In the genomic region with DNA sequence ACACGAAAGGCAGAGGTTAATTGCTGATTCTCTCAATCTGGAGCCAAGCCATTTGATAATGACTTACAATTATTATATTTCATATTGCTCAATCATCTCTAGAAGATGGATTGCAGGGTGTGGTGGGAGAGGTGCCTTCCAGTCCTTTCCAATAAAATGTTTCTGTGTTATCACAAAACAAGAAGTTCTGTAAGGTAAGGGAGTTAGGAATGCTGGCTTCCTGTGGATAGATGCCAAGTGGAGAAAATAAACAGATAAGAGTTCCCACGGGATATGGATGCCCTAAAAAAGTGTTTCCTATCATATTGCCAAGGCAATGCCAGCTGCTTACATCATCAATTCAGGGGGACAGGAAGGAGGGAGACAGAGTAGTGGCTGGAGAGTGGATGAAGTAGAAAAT, we compare ENCODE assay signal across 29 cellular contexts. TPM values are rescaled to one million over a fixed set of nuclear protein-coding genes. Genes with fewer than 3 reads are reported as not detected.
DNase-seq lines count a peak whose midpoint lies in the region; ATAC-seq, FAIRE-seq and TF ChIP-seq lines count a peak whose summit lies in the region.
"Had no signal": no experiment of that assay in that cellular context is flagged by ENCODE, and none has a peak within 500 bp of the region (broad histone marks: within the 10 kb centered on the region; RNA-seq: fewer than 3 reads in every experiment).

No MANE protein-coding gene starts in this region.

- no peaks in the 10 kb centered on the region for H3K27me3 Mint-ChIP-seq in Caco-2 (ENCODE audit: insufficient read depth, unreplicated experiment)

- DNase-seq in Caco-2, result no peak
- DNase-seq in NCI-H226, result peak; percentile 97
- peak; percentile 65 for DNase-seq in bronchial epithelial cell (ENCODE audit: low read depth)
- peak in 1 of 3 donors; percentile 31 for DNase-seq in mucosa of descending colon
- no peak for DNase-seq in OCI-M1 (lab: John Stamatoyannopoulos, UW)
- no peak for DNase-seq in stimulated activated CD4-positive, alpha-beta T cell treated with anti-CD3 and anti-CD28 coated beads, Interleukin-4, amount 100 ng/mL, for 24 hours
- DNase-seq in iPS-NIHi7 (ENCODE audit: extremely low spot score), result no peak
- no peak for DNase-seq in GM10266 (ENCODE audit: extremely low spot score)
- DNase-seq: activated CD4-positive, alpha-beta T cell treated with anti-CD3 and anti-CD28 coated beads, Interleukin-2, amount 10 ng/mL, durations not matched to agents 7 days and 5 days; activated CD8-positive, alpha-beta memory T cell treated with anti-CD3 and anti-CD28 coated beads, Interleukin-2, amount 10 ng/mL, durations not matched to agents 7 days and 5 days; activated naive CD4-positive, alpha-beta T cell treated with anti-CD3 and anti-CD28 coated beads for 36 hours; amniotic stem cell; caudate nucleus; left ventricle myocardium inferior; MG63; midbrain; NCI-H1417 treated with DMSO at 0.1 percent for 48 hours; NCI-H2107; NCI-H524 treated with DMSO at 0.1 percent for 48 hours; ovary; stimulated activated CD4-positive, alpha-beta T cell treated with anti-CD3 and anti-CD28 coated beads, Interleukin-4, amount 100 ng/mL, for 4 hours; stimulated activated naive CD4-positive, alpha-beta T cell treated with Interleukin-2 at 50 U/mL for 16 hours; testis; WERI-Rb-1 had no signal

- CTCF ChIA-PET in Caco-2 (lab: Charles Lee), result no interaction called here

- H3K4me1 ChIP-seq in Caco-2 (peaks cover 66% of the 10 kb centered on the region), mucosa of descending colon (ENCODE audit: low read depth) (peaks cover 18% of the 10 kb centered on the region)

- peaks cover 25% of the 10 kb centered on the region for H3K4me1 Mint-ChIP-seq in Caco-2 (ENCODE audit: low read depth, unreplicated experiment)

- H3K4me3 Mint-ChIP-seq in Caco-2 (ENCODE audit: unreplicated experiment), result no peak overlapping the region
- H3K4me3 Mint-ChIP-seq: activated CD4-positive, alpha-beta T cell treated with anti-CD3 and anti-CD28 coated beads, Interleukin-2, amount 10 ng/mL, durations not matched to agents 7 days and 5 days; activated CD8-positive, alpha-beta memory T cell treated with anti-CD3 and anti-CD28 coated beads, Interleukin-2, amount 10 ng/mL, durations not matched to agents 7 days and 5 days; activated naive CD4-positive, alpha-beta T cell treated with anti-CD3 and anti-CD28 coated beads for 36 hours; CD14-positive monocyte; natural killer cell treated with Interleukin-12 subunit alpha and Interleukin-12 subunit beta and Interleukin-15 and Interleukin-18, amount 100 ng/mL, for 72 hours had no signal

- peak; percentile 63 for ATAC-seq in mucosa of descending colon
- ATAC-seq: activated CD8-positive, alpha-beta memory T cell treated with anti-CD3 and anti-CD28 coated beads, Interleukin-2, amount 10 ng/mL, durations not matched to agents 7 days and 5 days; natural killer cell treated with Interleukin-12 subunit alpha and Interleukin-12 subunit beta and Interleukin-15 and Interleukin-18, amount 100 ng/mL, for 72 hours had no signal

- FAIRE-seq in bronchial epithelial cell (lab: Jason Lieb, UNC), result no peak
- FAIRE-seq: D721Med, frontal cortex had no signal

- TF ChIP-seq CTCF in Caco-2 (IDR thresholded peaks at IDR 0.05; ENCODE audit: insufficient read depth in 1 of 2, low read depth in 1 of 2, low read length in 1 of 2, severe bottlenecking in 1 of 2, unreplicated experiment in 1 of 2), result no peak
- no peak for TF ChIP-seq CTCF in bronchial epithelial cell (IDR thresholded peaks at IDR 0.05; ENCODE audit: insufficient read depth, low read length, severe bottlenecking)
- no peak for TF ChIP-seq CTCF in mucosa of descending colon (IDR thresholded peaks at IDR 0.05)
- no peak for TF ChIP-seq CTCF in GM10266 (IDR thresholded peaks at IDR 0.05; ENCODE audit: control insufficient read depth, insufficient read depth, low read depth, missing control alignments)

- POLR2A ChIA-PET in Caco-2 (lab: Charles Lee), result no interaction called here

- BruUV-seq in Caco-2 (replicated peaks; lab: Mats Ljungman, UMichigan), result no TSS peak

- H3K27me3 ChIP-seq in Caco-2 (replicated peaks; ENCODE audit: control insufficient read depth, insufficient read depth, low read length) (no peaks in the 10 kb centered on the region), bronchial epithelial cell (ENCODE audit: control insufficient read depth, insufficient read depth, low read length) (no peaks in the 10 kb centered on the region)
- H3K27me3 ChIP-seq: MG63, ovary, testis had no signal

- H3K9me3 Mint-ChIP-seq in Caco-2 (ENCODE audit: unreplicated experiment), result no peaks in the 10 kb centered on the region
- H3K9me3 Mint-ChIP-seq: activated CD4-positive, alpha-beta T cell treated with anti-CD3 and anti-CD28 coated beads, Interleukin-2, amount 10 ng/mL, durations not matched to agents 7 days and 5 days; activated naive CD4-positive, alpha-beta T cell treated with anti-CD3 and anti-CD28 coated beads for 36 hours; natural killer cell treated with Interleukin-12 subunit alpha and Interleukin-12 subunit beta and Interleukin-15 and Interleukin-18, amount 100 ng/mL, for 72 hours had no signal

- H3K4me3 ChIP-seq in Caco-2 (ENCODE audit: low read depth, low read length) (no peak overlapping the region), bronchial epithelial cell (ENCODE audit: low read depth, low read length) (no peak overlapping the region), mucosa of descending colon (no peak overlapping the region)
- H3K4me3 ChIP-seq: hepatocyte, left ventricle myocardium inferior, MG63, ovary, testis had no signal

- H3K27ac Mint-ChIP-seq in Caco-2 (ENCODE audit: unreplicated experiment), result peak overlapping the region; percentile 50
- H3K27ac Mint-ChIP-seq: activated CD4-positive, alpha-beta T cell treated with anti-CD3 and anti-CD28 coated beads, Interleukin-2, amount 10 ng/mL, durations not matched to agents 7 days and 5 days; activated CD8-positive, alpha-beta memory T cell treated with anti-CD3 and anti-CD28 coated beads, Interleukin-2, amount 10 ng/mL, durations not matched to agents 7 days and 5 days; activated naive CD4-positive, alpha-beta T cell treated with anti-CD3 and anti-CD28 coated beads for 36 hours; CD14-positive monocyte; natural killer cell treated with Interleukin-12 subunit alpha and Interleukin-12 subunit beta and Interleukin-15 and Interleukin-18, amount 100 ng/mL, for 72 hours had no signal

- H3K36me3 Mint-ChIP-seq in Caco-2 (ENCODE audit: insufficient read depth, unreplicated experiment), result peaks cover 10% of the 10 kb centered on the region
- H3K36me3 Mint-ChIP-seq: activated CD8-positive, alpha-beta memory T cell treated with anti-CD3 and anti-CD28 coated beads, Interleukin-2, amount 10 ng/mL, durations not matched to agents 7 days and 5 days; CD14-positive monocyte; natural killer cell treated with Interleukin-12 subunit alpha and Interleukin-12 subunit beta and Interleukin-15 and Interleukin-18, amount 100 ng/mL, for 72 hours had no signal

- H3K9me3 ChIP-seq in Caco-2 (no peaks in the 10 kb centered on the region), mucosa of descending colon (no peaks in the 10 kb centered on the region)
- H3K9me3 ChIP-seq: left ventricle myocardium inferior, MG63, ovary, testis had no signal

- intact Hi-C loops in Caco-2 (cut with micrococcal nuclease; ENCODE audit: unreplicated experiment), result no loop called here
- intact Hi-C loops in mucosa of descending colon (cut with DNase I, micrococcal nuclease), result no loop called here

- H3K36me3 ChIP-seq in Caco-2 (ENCODE audit: control insufficient read depth, insufficient read depth, low read length), result no peaks in the 10 kb centered on the region
- no peaks in the 10 kb centered on the region for H3K36me3 ChIP-seq in bronchial epithelial cell (ENCODE audit: control insufficient read depth, insufficient read depth, low read length)
- H3K36me3 ChIP-seq in mucosa of descending colon (ENCODE audit: low read depth), result no peaks in the 10 kb centered on the region
- H3K36me3 ChIP-seq: left ventricle myocardium inferior, ovary, WERI-Rb-1 had no signal

RNA-seq across cellular contexts. Expression of gene CCN1, which starts 7.2 kb away (rescaled TPM):
- total RNA-seq in Caco-2 (2022) (87.4 and 88.8 TPM in 2 replicates), bronchial epithelial cell (5.1 and 6.1 TPM in 2 replicates), mucosa of descending colon (10 to 100 TPM in 2 of 3 donors, 1 to 10 TPM in 1; 8.1 to 94.0 (median 20.2) TPM)
- total RNA-seq: activated CD4-positive, alpha-beta T cell treated with anti-CD3 and anti-CD28 coated beads, Interleukin-2, amount 10 ng/mL, durations not matched to agents 7 days and 5 days; activated CD8-positive, alpha-beta memory T cell treated with anti-CD3 and anti-CD28 coated beads, Interleukin-2, amount 10 ng/mL, durations not matched to agents 7 days and 5 days; activated naive CD4-positive, alpha-beta T cell treated with anti-CD3 and anti-CD28 coated beads for 36 hours; natural killer cell treated with Interleukin-12 subunit alpha and Interleukin-12 subunit beta and Interleukin-15 and Interleukin-18, amount 100 ng/mL, for 72 hours had no signal

Comparison
In these comparisons a context has a peak if more than half of its experiments do, and no peak if none do; other contexts are left out.
1. DNase-seq: peak in NCI-H226 (single experiment) and bronchial epithelial cell (single experiment); none in Caco-2 (0 of 2), OCI-M1 (single experiment), stimulated activated CD4-positive, alpha-beta T cell treated with anti-CD3 and anti-CD28 coated beads, Interleukin-4, amount 100 ng/mL, for 24 hours (single experiment), iPS-NIHi7 (single experiment) and GM10266 (single experiment).